In genomic region chr5:153496835-153497234, GRCh38 we compare ENCODE assay signal across 8 cellular contexts. TPM values are rescaled to one million over a fixed set of nuclear protein-coding genes. Genes with fewer than 3 reads are reported as not detected.
A peak's percentile ranks its signal among the peaks of the same experiment; 100 is the strongest.
DNase-seq lines count a peak whose midpoint lies in the region; ATAC-seq and TF ChIP-seq lines count a peak whose summit lies in the region.

No MANE protein-coding gene starts in this region.

- TF ChIP-seq CTCF in Calu3 (IDR thresholded peaks at IDR 0.05; ENCODE audit: unreplicated experiment) (peak; percentile 57), HCT116 (IDR thresholded peaks at IDR 0.05 in 2 of 3, conservative IDR thresholded peaks at IDR 0.05 in 1 of 3; ENCODE audit: borderline replicate concordance in 1 of 3, insufficient read depth in 1 of 3, low read depth in 2 of 3, low read length in 2 of 3) (peak; percentile 65 to 73 (median 68); a peak in 5 of 6 replicates), SK-N-SH (IDR thresholded peaks at IDR 0.05) (peak; percentile 88), heart right ventricle (IDR thresholded peaks at IDR 0.05) (peak; percentile 54 to 80 (median 74))

- H3K27me3 ChIP-seq in HCT116 (ENCODE audit: insufficient read depth, low read length) (peaks cover 39% of the 10 kb centered on the region), SK-N-SH (ENCODE audit: insufficient read depth) (no peaks in the 10 kb centered on the region), heart right ventricle (peaks cover 0 to 24% (median 15%) of the 10 kb centered on the region in 7 donors)

- H2AFZ ChIP-seq in HCT116 (ENCODE audit: low read depth, low read length, poor library complexity, severe bottlenecking) (no peak overlapping the region), SK-N-SH (ENCODE audit: low read depth) (no peak overlapping the region)

- no peak for TF ChIP-seq EP300 in SK-N-SH (IDR thresholded peaks at IDR 0.05; ENCODE audit: borderline replicate concordance in 1 of 2, low read depth in 1 of 2, low read length in 1 of 2)

- intact Hi-C loops in Calu3 (cut with micrococcal nuclease; ENCODE audit: unreplicated experiment), result loop anchor here (1.0 to 10.0 kb wide), 3 partner anchors 198 to 965 kb away; no protein-coding TSS in a partner anchor
- intact Hi-C loops in HCT116 (cut with micrococcal nuclease), result loop anchor here (1.0 to 5.0 kb wide), 4 partner anchors 214 to 965 kb away; no protein-coding TSS in a partner anchor
- intact Hi-C loops in heart right ventricle (cut with DNase I), result loop anchor here (2.0 to 10.0 kb wide), 10 partner anchors 130 to 962 kb away; no protein-coding TSS in a partner anchor

- DNase-seq in Calu3, result peak; percentile 36
- DNase-seq in HCT116 (ENCODE audit: low read depth, low spot score), result peak; percentile 13
- peak; percentile 35 for DNase-seq in SK-N-SH
- DNase-seq in heart right ventricle, result peak in 1 of 2 donors; percentile 8
- no peak for DNase-seq in substantia nigra (lab: John Stamatoyannopoulos, UW)
- no peak for DNase-seq in stimulated activated CD4-positive, alpha-beta T cell treated with anti-CD3 and anti-CD28 coated beads, Interleukin-4, amount 100 ng/mL, for 24 hours
- DNase-seq in COLO668 (lab: John Stamatoyannopoulos, UW; ENCODE audit: unreplicated experiment), result no peak

- RAD21 ChIA-PET in HCT116 (lab: Charles Lee; ENCODE audit: low non-redundant PET in 1 of 2, low total read pairs in 2 of 2, uncharacterized antibody in 2 of 2, unreplicated experiment in 2 of 2), result interaction anchor here in 1 of 2 experiments (1.1 kb wide), 1 partner anchor 468 kb away, joined by 3 read pairs; no protein-coding TSS in a partner anchor

- no peaks in the 10 kb centered on the region for H3K9me3 Mint-ChIP-seq in Calu3 (ENCODE audit: low read depth, unreplicated experiment)

- H3K36me3 ChIP-seq in HCT116 (ENCODE audit: control insufficient read depth in 1 of 2, insufficient read depth in 2 of 2, low read length in 2 of 2) (no peaks in the 10 kb centered on the region), SK-N-SH (replicated peaks in 1 of 2; ENCODE audit: control insufficient read depth in 1 of 2, insufficient read depth in 2 of 2, low read length in 1 of 2) (no peaks in the 10 kb centered on the region), heart right ventricle (no peaks in the 10 kb centered on the region)

- H3K27me3 Mint-ChIP-seq in Calu3 (ENCODE audit: unreplicated experiment), result peaks cover 64% of the 10 kb centered on the region

- CTCF ChIA-PET in Calu3 (lab: Charles Lee), result interaction anchor here (1.1 to 2.6 kb wide), 2 partner anchors 469 to 472 kb away, joined by 3 to 17 read pairs; no protein-coding TSS in a partner anchor
- CTCF ChIA-PET in HCT116 (lab: Charles Lee), result interaction anchor here (1.6 to 2.6 kb wide), 2 partner anchors 215 to 468 kb away, joined by 4 to 11 read pairs; no protein-coding TSS in a partner anchor
- CTCF ChIA-PET in SK-N-SH (lab: Yijun Ruan, JAX), result interaction anchor here (0.8 to 4.7 kb wide), 5 partner anchors 257 to 477 kb away, joined by 3 to 90 read pairs (median 3); no protein-coding TSS in a partner anchor

- no peak overlapping the region for H3K4me3 ChIP-seq in HCT116 (replicated peaks in 1 of 2; ENCODE audit: low read depth in 1 of 2, low read length in 2 of 2)
- no peak overlapping the region for H3K4me3 ChIP-seq in SK-N-SH (ENCODE audit: low read depth in 2 of 2, low read length in 1 of 2)
- no peak overlapping the region for H3K4me3 ChIP-seq in heart right ventricle

- H3K9ac ChIP-seq in HCT116 (ENCODE audit: low read length) (no peak overlapping the region), SK-N-SH (no peak overlapping the region)

- no peak for TF ChIP-seq POLR2A in HCT116 (IDR thresholded peaks at IDR 0.05; ENCODE audit: borderline replicate concordance, extremely low read depth, insufficient read depth, insufficient read length)

- H3K27ac Mint-ChIP-seq in Calu3 (ENCODE audit: unreplicated experiment), result no peak overlapping the region

- no peaks in the 10 kb centered on the region for H3K79me2 ChIP-seq in HCT116 (ENCODE audit: insufficient read depth, low read length)
- H3K79me2 ChIP-seq in SK-N-SH (ENCODE audit: insufficient read depth), result no peaks in the 10 kb centered on the region

- WGBS in SK-N-SH (ENCODE audit: low lambda C conversion rate), result 56% methylated on average over 1 of the region's 1 CpG
- 38 to 54% methylated on average over 1 of the region's 1 CpG for WGBS in heart right ventricle, 2 donors

- H3K9me2 ChIP-seq in HCT116 (ENCODE audit: insufficient read depth) (no peaks in the 10 kb centered on the region), SK-N-SH (no peaks in the 10 kb centered on the region)

- ATAC-seq in HCT116, result peak; percentile 63; the same call in 1 of the 2 replicates
- ATAC-seq in heart right ventricle, result peak in 2 of 8 donors; percentile 52 to 53
- ATAC-seq in HG02970 (IDR thresholded peaks at IDR 0.05; ENCODE audit: low FRiP score, unreplicated experiment), result no peak

- H3K9me3 ChIP-seq in HCT116 (ENCODE audit: control insufficient read depth in 1 of 2, insufficient read depth in 1 of 2, low read depth in 1 of 2, low read length in 2 of 2), result no peaks in the 10 kb centered on the region
- H3K9me3 ChIP-seq in SK-N-SH, result no peaks in the 10 kb centered on the region
- H3K9me3 ChIP-seq in heart right ventricle, result no peaks in the 10 kb centered on the region

- H3K4me1 Mint-ChIP-seq in Calu3 (ENCODE audit: low read depth, unreplicated experiment), result no peaks in the 10 kb centered on the region

- no peaks in the 10 kb centered on the region for H4K20me1 ChIP-seq in HCT116 (ENCODE audit: insufficient read depth)
- H4K20me1 ChIP-seq in SK-N-SH (ENCODE audit: insufficient read depth), result no peaks in the 10 kb centered on the region

- H3F3A ChIP-seq in SK-N-SH (replicated peaks; ENCODE audit: insufficient read depth), result no peaks in the 10 kb centered on the region

- peak; percentile 87 for TF ChIP-seq RAD21 in HCT116 (IDR thresholded peaks at IDR 0.05; ENCODE audit: low read depth)
- TF ChIP-seq RAD21 in SK-N-SH (IDR thresholded peaks at IDR 0.05; ENCODE audit: low read length), result peak; percentile 92

- H3K27ac ChIP-seq in HCT116 (ENCODE audit: low read depth, low read length) (no peak overlapping the region), SK-N-SH (ENCODE audit: low read depth in 2 of 2, low read length in 1 of 2) (no peak overlapping the region), heart right ventricle (no peak overlapping the region), substantia nigra (ENCODE audit: low read depth, low read length, poor library complexity, severe bottlenecking) (no peak overlapping the region)

- H3K4me1 ChIP-seq in HCT116 (ENCODE audit: control insufficient read depth in 1 of 2, insufficient read depth in 2 of 2, low read length in 2 of 2) (no peaks in the 10 kb centered on the region), SK-N-SH (ENCODE audit: control insufficient read depth in 1 of 2, insufficient read depth in 2 of 2, low read depth in 1 of 2, low read length in 1 of 2) (no peaks in the 10 kb centered on the region), heart right ventricle (no peaks in the 10 kb centered on the region)

- H3K36me3 Mint-ChIP-seq in Calu3 (ENCODE audit: insufficient read depth, unreplicated experiment), result no peaks in the 10 kb centered on the region

- BruUV-seq in Calu3 (replicated peaks; lab: Mats Ljungman, UMichigan) (no TSS peak), HCT116 (replicated peaks; lab: Mats Ljungman, UMichigan) (no TSS peak)

- POLR2A ChIA-PET in HCT116 (lab: Charles Lee) (no interaction called here), SK-N-SH (lab: Yijun Ruan, JAX) (no interaction called here)

- no peak overlapping the region for H3K4me2 ChIP-seq in HCT116 (ENCODE audit: low read length)
- H3K4me2 ChIP-seq in SK-N-SH, result no peak overlapping the region

- no peak overlapping the region for H3K4me3 Mint-ChIP-seq in Calu3 (ENCODE audit: low read depth, unreplicated experiment)

TF ChIP-seq in HCT116, 20 proteins besides CTCF, POLR2A, EP300 and RAD21 (continues in another document):
- no peak for TF ChIP-seq SIN3A (IDR thresholded peaks at IDR 0.05; ENCODE audit: low read depth)
- no peak for TF ChIP-seq EZH2phosphoT487 (IDR thresholded peaks at IDR 0.05; ENCODE audit: borderline replicate concordance)
- TF ChIP-seq TCF7L2 (IDR thresholded peaks at IDR 0.05; ENCODE audit: borderline replicate concordance, extremely low read depth, insufficient read depth, insufficient read length), result no peak
- no peak for TF ChIP-seq POLR2AphosphoS5 (IDR thresholded peaks at IDR 0.05; ENCODE audit: low read depth, low read length)
- TF ChIP-seq EZH2 (IDR thresholded peaks at IDR 0.05), result no peak
- TF ChIP-seq YY1 (IDR thresholded peaks at IDR 0.05; ENCODE audit: extremely low read depth, insufficient replicate concordance, low read depth, low read length), result no peak
- no peak for TF ChIP-seq ZNF274 (IDR thresholded peaks at IDR 0.05; ENCODE audit: low read depth, low read length)

TF ChIP-seq in SK-N-SH, 30 proteins besides CTCF, POLR2A, EP300 and RAD21:
- no peak for TF ChIP-seq RFX5 (IDR thresholded peaks at IDR 0.05; ENCODE audit: low read length)
- TF ChIP-seq SMC3 (IDR thresholded peaks at IDR 0.05; ENCODE audit: low read depth, low read length), result peak; percentile 89

RNA-seq across cellular contexts. Expression of gene GRIA1, which starts 6.4 kb away (rescaled TPM):
- total RNA-seq in Calu3 (2022) (not detected in 2 replicates), HCT116 (2021; ENCODE audit: unreplicated experiment) (not detected), heart right ventricle (under 1 TPM in 7 of 10 donors, not detected in 3; 0.17 to 0.49 (median 0.26) TPM)
- not detected in 2 replicates for polyA plus RNA-seq in HCT116 (2012)
- polyA plus RNA-seq in SK-N-SH (2012; rRNA removed) (0.35 and 0.80 TPM in 2 replicates), heart right ventricle (under 1 TPM; 0.04 to 0.07 TPM)
- 0.27 and 0.39 TPM in 2 replicates for polyA plus RNA-seq in SK-N-SH (2012; cell fraction: cytosol; rRNA removed)
- polyA plus RNA-seq in SK-N-SH (2012; cell fraction: nucleus; rRNA removed), result 0.62 and 0.83 TPM in 2 replicates

Comparison
In these comparisons a context has a peak if more than half of its experiments do, and no peak if none do; other contexts are left out.
1. DNase-seq: peak in Calu3 (single experiment), HCT116 (single experiment) and SK-N-SH (single experiment); none in substantia nigra (0 of 49), stimulated activated CD4-positive, alpha-beta T cell treated with anti-CD3 and anti-CD28 coated beads, Interleukin-4, amount 100 ng/mL, for 24 hours (single experiment) and COLO668 (single experiment).
2. Peak in every context shown above with its lines, with median percentiles within 50 percentile points of each other: CTCF ChIP-seq.